Comparison of ENCODE assay signal across 8 cellular contexts in the genomic region with DNA sequence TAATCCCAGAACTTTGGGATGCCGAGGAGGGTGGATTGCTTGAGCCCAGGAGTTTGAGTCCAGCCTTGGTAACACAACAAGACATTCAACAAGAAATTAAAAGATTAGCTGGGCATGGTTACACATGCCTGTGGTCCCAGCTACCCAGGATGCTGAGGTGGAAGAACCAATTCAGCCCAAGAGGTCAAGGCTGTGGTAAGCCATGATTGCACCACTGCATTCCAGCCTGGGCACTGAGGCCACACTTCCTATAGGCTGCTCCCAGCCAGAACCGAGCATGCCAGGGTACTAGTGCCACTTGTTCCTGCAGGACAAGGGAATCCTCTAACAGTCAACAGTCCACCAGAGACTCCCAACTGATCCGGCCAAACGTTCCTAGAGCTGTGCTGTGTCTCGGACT. TPM values are rescaled to one million over a fixed set of nuclear protein-coding genes. Genes with fewer than 3 reads are reported as not detected.
DNase-seq lines count a peak whose midpoint lies in the region; ATAC-seq, FAIRE-seq and TF ChIP-seq lines count a peak whose summit lies in the region.
"Not testable (repeated sequence)": the region's sequence is repeated elsewhere in the genome, so short reads cannot be mapped to it uniquely, and the experiment has no call there.

No MANE protein-coding gene starts in this region.

- H2BK20ac ChIP-seq in IMR-90 (ENCODE audit: low read depth, low read length): not testable (repeated sequence)

- H3K27me3 ChIP-seq in IMR-90 (ENCODE audit: control insufficient read depth, insufficient read depth, low read length); astrocyte (ENCODE audit: insufficient read depth, low read length); neutrophil: not testable (repeated sequence)

- in situ Hi-C loops in IMR-90 (cut with MboI; ENCODE audit: low sequenced_read_pairs): not testable (repeated sequence)

- H2AK5ac ChIP-seq in IMR-90 (ENCODE audit: low read depth, low read length): not testable (repeated sequence)

- ATAC-seq in IMR-90 (ENCODE audit: low read depth): peak; percentile 62

- H3K4ac ChIP-seq in IMR-90 (ENCODE audit: low read depth, low read length): not testable (repeated sequence)

- TF ChIP-seq POLR2A in IMR-90 (IDR thresholded peaks at IDR 0.05; ENCODE audit: low read depth, low read length): not testable (repeated sequence)

- not testable (repeated sequence) for H3K9me3 ChIP-seq in IMR-90 (ENCODE audit: control insufficient read depth, insufficient read depth, low read length); astrocyte (ENCODE audit: insufficient read depth, low read depth, low read length); neutrophil

- H2BK5ac ChIP-seq in IMR-90 (ENCODE audit: low read depth, low read length, poor library complexity, severe bottlenecking): not testable (repeated sequence)

- 80% methylated on average over 2 of the region's 5 CpGs; no CpG with 5 or more reads in 1 of the 2 experiments for WGBS in IMR-90 (ENCODE audit: extremely low coverage in 2 of 2, insufficient read length in 1 of 2), 2 experiments

- not testable (repeated sequence) for H4K91ac ChIP-seq in IMR-90 (ENCODE audit: insufficient read depth, low read depth, low read length)

- H3K4me2 ChIP-seq in IMR-90 (ENCODE audit: low read depth, low read length); astrocyte (ENCODE audit: low read length): not testable (repeated sequence)

- not testable (repeated sequence) for H3K79me1 ChIP-seq in IMR-90 (ENCODE audit: low read depth in 1 of 2, low read length in 2 of 2)

- DNase-seq in AG09309 (ENCODE audit: low read depth) (peak; percentile 24), H4 (ENCODE audit: low spot score) (peak; percentile 78), IMR-90 (peak; percentile 35), RPMI7951 (ENCODE audit: low read depth) (peak; percentile 58), astrocyte (ENCODE audit: low read depth) (peak; percentile 23), epithelial cell of proximal tubule (ENCODE audit: low read depth) (peak; percentile 16), glomerular visceral epithelial cell (ENCODE audit: extremely low spot score) (peak; percentile 88)

- H3K4me1 ChIP-seq in IMR-90 (ENCODE audit: control insufficient read depth, insufficient read depth, low read length); astrocyte (ENCODE audit: insufficient read depth, low read length): not testable (repeated sequence)
- peaks cover 14 to 16% of the 10 kb centered on the region in 2 experiments for H3K4me1 ChIP-seq in neutrophil (ENCODE audit: control insufficient read depth in 1 of 2, insufficient read depth in 1 of 2, low read depth in 1 of 2, low read length in 1 of 2)

- H2BK15ac ChIP-seq in IMR-90 (ENCODE audit: low read depth, low read length): not testable (repeated sequence)

- H2AK9ac ChIP-seq in IMR-90 (replicated peaks; ENCODE audit: low read depth, low read length, poor library complexity): not testable (repeated sequence)

- H3K36me3 Mint-ChIP-seq in astrocyte (ENCODE audit: low read depth, unreplicated experiment): not testable (repeated sequence)

- CTCF ChIA-PET in IMR-90 (lab: Yijun Ruan, JAX): not testable (repeated sequence)

- not testable (repeated sequence) for H4K20me1 ChIP-seq in IMR-90 (ENCODE audit: insufficient read depth, low read length); astrocyte (ENCODE audit: insufficient read depth, low read length)

- not testable (repeated sequence) for H3K36me3 ChIP-seq in IMR-90 (ENCODE audit: control insufficient read depth, insufficient read depth, low read length); astrocyte (ENCODE audit: insufficient read depth, low read length); neutrophil

- H2AFZ ChIP-seq in IMR-90 (replicated peaks; ENCODE audit: low read length, poor library complexity); astrocyte (ENCODE audit: low read depth, low read length): not testable (repeated sequence)

- BruUV-seq in IMR-90 (replicated peaks; lab: Mats Ljungman, UMichigan): not testable (repeated sequence)

- not testable (repeated sequence) for H2BK120ac ChIP-seq in IMR-90 (ENCODE audit: low read depth, low read length)

- H3K79me2 ChIP-seq in astrocyte (ENCODE audit: insufficient read depth, low read length): not testable (repeated sequence)

- H4K8ac ChIP-seq in IMR-90 (ENCODE audit: low read depth in 2 of 2, low read length in 2 of 2): not testable (repeated sequence)

- TF ChIP-seq RAD21 in IMR-90 (IDR thresholded peaks at IDR 0.05; ENCODE audit: low read length): not testable (repeated sequence)

- TF ChIP-seq CTCF in AG09309 (IDR thresholded peaks at IDR 0.05; ENCODE audit: control insufficient read depth, insufficient read depth, low read depth, low read length, missing control alignments); IMR-90 (conservative IDR thresholded peaks at IDR 0.05; ENCODE audit: low read depth, low read length); astrocyte (IDR thresholded peaks at IDR 0.05; ENCODE audit: insufficient read depth, low read depth, low read length); epithelial cell of proximal tubule (conservative IDR thresholded peaks at IDR 0.05; ENCODE audit: low read depth, low read length); neutrophil (IDR thresholded peaks at IDR 0.05): not testable (repeated sequence)

- H3K4me3 ChIP-seq in AG09309 (ENCODE audit: control insufficient read depth, low read depth, low read length); IMR-90 (ENCODE audit: insufficient read depth, low read depth, low read length); astrocyte (ENCODE audit: insufficient read depth, low read depth, low read length); epithelial cell of proximal tubule (ENCODE audit: low read depth, low read length); neutrophil (ENCODE audit: low read depth in 1 of 2, low read length in 1 of 2): not testable (repeated sequence)

- not testable (repeated sequence) for H3K27ac ChIP-seq in IMR-90 (ENCODE audit: insufficient read depth, low read length); astrocyte (ENCODE audit: low read depth, low read length)
- H3K27ac ChIP-seq in neutrophil: peak overlapping the region; percentile 21

- not testable (repeated sequence) for H3K14ac ChIP-seq in IMR-90 (replicated peaks; ENCODE audit: low read depth, low read length)

- not testable (repeated sequence) for H3K9me1 ChIP-seq in IMR-90 (ENCODE audit: insufficient read depth, low read length)

- intact Hi-C loops in IMR-90 (cut with micrococcal nuclease): not testable (repeated sequence)

- not testable (repeated sequence) for FAIRE-seq in astrocyte (lab: Jason Lieb, UNC)

- H3K18ac ChIP-seq in IMR-90 (ENCODE audit: low read depth, low read length): not testable (repeated sequence)

- H3K27ac Mint-ChIP-seq in astrocyte (ENCODE audit: unreplicated experiment): peak overlapping the region; percentile 62

- H3K4me1 Mint-ChIP-seq in astrocyte (ENCODE audit: low read depth, unreplicated experiment): peaks cover 14% of the 10 kb centered on the region

- not testable (repeated sequence) for H3K27me3 Mint-ChIP-seq in astrocyte (ENCODE audit: low read depth, unreplicated experiment)

- H3K9ac ChIP-seq in IMR-90 (ENCODE audit: low read depth, low read length); astrocyte (ENCODE audit: low read length): not testable (repeated sequence)

- H3K9me3 Mint-ChIP-seq in astrocyte (ENCODE audit: unreplicated experiment): peaks cover 12% of the 10 kb centered on the region

- not testable (repeated sequence) for H4K5ac ChIP-seq in IMR-90 (ENCODE audit: low read depth, low read length)

- H3K56ac ChIP-seq in IMR-90 (ENCODE audit: extremely low read depth, insufficient read depth, low read length): not testable (repeated sequence)

- peak overlapping the region; percentile 9 for H3K4me3 Mint-ChIP-seq in astrocyte (ENCODE audit: unreplicated experiment)

- dilution Hi-C loops in IMR-90 (cut with HindIII; ENCODE audit: low sequenced_read_pairs, unreplicated experiment): not testable (repeated sequence)

- H3K23ac ChIP-seq in IMR-90 (ENCODE audit: low read depth, low read length): not testable (repeated sequence)

- POLR2A ChIA-PET in IMR-90 (lab: Charles Lee; ENCODE audit: unreplicated experiment): not testable (repeated sequence)

TF ChIP-seq in IMR-90, 13 proteins besides CTCF, POLR2A, EP300 and RAD21:
- TF ChIP-seq CEBPB (IDR thresholded peaks at IDR 0.05; ENCODE audit: low read depth, low read length): peak; percentile 64

RNA-seq across cellular contexts. Expression of a gene that starts 43.7 kb away (rescaled TPM):
- 3.7 and 6.6 TPM in 2 replicates for total RNA-seq in H4 (2014; rRNA removed; shearing (Covaris generic))
- total RNA-seq in IMR-90 (2012; rRNA removed) (1.8 and 1.9 TPM in 2 replicates), astrocyte (16.4 and 18.4 TPM in 2 replicates), epithelial cell of proximal tubule (9.2 and 11.3 TPM in 2 replicates)
- polyA plus RNA-seq in IMR-90 (2012; rRNA removed): 6.7 and 6.8 TPM in 2 replicates
- 1.9 and 2.5 TPM in 2 replicates for polyA plus RNA-seq in IMR-90 (2012; cell fraction: cytosol; rRNA removed)
- 36.6 and 64.5 TPM in 2 replicates for polyA plus RNA-seq in IMR-90 (2012; cell fraction: nucleus; rRNA removed; ENCODE audit: low replicate concordance)
- 3.0 and 7.8 TPM in 2 replicates for total RNA-seq in RPMI7951 (2014; rRNA removed; shearing (Covaris generic))

Comparison
In these comparisons a context has a peak if more than half of its experiments do, and no peak if none do; other contexts are left out.
1. DNase-seq: peak in every context shown above with its lines; median percentile 88 in glomerular visceral epithelial cell; 78 in H4; 58 in RPMI7951; 35 in IMR-90; 24 in AG09309; 23 in astrocyte; 16 in epithelial cell of proximal tubule.